In genomic region chr10:30743586-30743985, GRCh38 we compare ENCODE assay signal across 23 cellular contexts.
"Had no signal": no experiment of that assay in that cellular context is flagged by ENCODE, and none has a peak within 500 bp of the region (broad histone marks: within the 10 kb centered on the region; RNA-seq: fewer than 3 reads in every experiment).

No MANE protein-coding gene starts in this region.

- H3K27ac Mint-ChIP-seq: activated CD8-positive, alpha-beta T cell treated with anti-CD3 and anti-CD28 coated beads, Interleukin-2, amount 10 ng/mL, durations not matched to agents 7 days and 5 days; activated T-helper 1 cell treated with anti-CD3 and anti-CD28 coated beads, Interleukin-12 subunit alpha, Interleukin-12 subunit beta, Interleukin-2, Interleukin-4 antibody, amounts not matched to agents 30 ng/mL and 10 ng/mL and 1 ng/mL, durations not matched to agents 14 hours and 24 hours and 36 hours; mesothelial cell of epicardium; naive thymus-derived CD8-positive, alpha-beta T cell; T-cell; T-helper 2 cell treated with Interferon-gamma antibody and Interleukin-4, amounts not matched to agents 5 μg/mL and 100 μg/mL, for 36 hours had no signal

- H3K4me3 ChIP-seq: adrenal gland, left ventricle myocardium inferior, ovary, psoas muscle, skin epidermis, testis had no signal

- H3K27me3 Mint-ChIP-seq: central memory CD8-positive, alpha-beta T cell had no signal

- H3K9me3 ChIP-seq: adrenal gland, ovary, psoas muscle, testis had no signal

- H3K27me3 ChIP-seq: adrenal gland, ovary, testis had no signal

- H3K36me3 Mint-ChIP-seq: mesothelial cell of epicardium; naive thymus-derived CD8-positive, alpha-beta T cell; T-cell had no signal

- H3K27ac ChIP-seq: adrenal gland, left ventricle myocardium inferior, ovary, psoas muscle, testis had no signal

- H3K9me3 Mint-ChIP-seq: activated T-helper 1 cell treated with anti-CD3 and anti-CD28 coated beads, Interleukin-12 subunit alpha, Interleukin-12 subunit beta, Interleukin-2, Interleukin-4 antibody, amounts not matched to agents 30 ng/mL and 10 ng/mL and 1 ng/mL, durations not matched to agents 14 hours and 24 hours and 36 hours; central memory CD8-positive, alpha-beta T cell; naive thymus-derived CD8-positive, alpha-beta T cell; stimulated activated effector memory CD8-positive, alpha-beta T cell treated with anti-CD3 and anti-CD28 coated beads, Interleukin-12 subunit alpha, Interleukin-12 subunit beta, amount 100 ng/mL, for 72 hours; T-cell had no signal

- DNase-seq: activated CD4-positive, alpha-beta T cell treated with anti-CD3 and anti-CD28 coated beads for 1 hour; activated CD4-positive, alpha-beta T cell treated with anti-CD3 and anti-CD28 coated beads, Interleukin-2, amount 50 U/mL, for 1 hour; activated CD8-positive, alpha-beta T cell treated with anti-CD3 and anti-CD28 coated beads, Interleukin-2, amount 10 ng/mL, durations not matched to agents 7 days and 5 days; activated gamma-delta T cell; activated naive CD4-positive, alpha-beta T cell treated with anti-CD3 and anti-CD28 coated beads, Interleukin-2, amount 50 U/mL, for 16 hours; adrenal gland; effector memory CD4-positive, alpha-beta T cell; glutamatergic neuron; hippocampal formation; left ventricle myocardium inferior; naive thymus-derived CD8-positive, alpha-beta T cell; ovary; psoas muscle; right cardiac atrium; stimulated activated CD4-positive, alpha-beta T cell treated with anti-CD3 and anti-CD28 coated beads, Interleukin-1b, Interleukin-23, amount 100 ng/mL, for 48 hours; T-cell; testis had no signal

- H3K4me1 ChIP-seq: adrenal gland, left ventricle myocardium inferior, psoas muscle, testis had no signal

- H3K36me3 ChIP-seq: adrenal gland, left ventricle myocardium inferior, ovary had no signal

- H3K4me3 Mint-ChIP-seq: activated CD8-positive, alpha-beta T cell treated with anti-CD3 and anti-CD28 coated beads, Interleukin-2, amount 10 ng/mL, durations not matched to agents 7 days and 5 days; activated T-helper 1 cell treated with anti-CD3 and anti-CD28 coated beads, Interleukin-12 subunit alpha, Interleukin-12 subunit beta, Interleukin-2, Interleukin-4 antibody, amounts not matched to agents 30 ng/mL and 10 ng/mL and 1 ng/mL, durations not matched to agents 14 hours and 24 hours and 36 hours; central memory CD8-positive, alpha-beta T cell; mesothelial cell of epicardium; naive thymus-derived CD8-positive, alpha-beta T cell; stimulated activated effector memory CD8-positive, alpha-beta T cell treated with anti-CD3 and anti-CD28 coated beads, Interleukin-12 subunit alpha, Interleukin-12 subunit beta, amount 100 ng/mL, for 72 hours; T-cell; T-helper 2 cell treated with Interferon-gamma antibody and Interleukin-4, amounts not matched to agents 5 μg/mL and 100 μg/mL, for 36 hours had no signal
